19 cellular contexts compared by ENCODE assay signal in genomic region chr18:23851470-23852002, GRCh38.
"Had no signal": no experiment of that assay in that cellular context is flagged by ENCODE, and none has a peak within 500 bp of the region (broad histone marks: within the 10 kb centered on the region; RNA-seq: fewer than 3 reads in every experiment).

No MANE protein-coding gene starts in this region.

- H3K27ac ChIP-seq: foreskin keratinocyte, stomach, suprapubic skin, transverse colon, vagina had no signal

- H3K9me3 Mint-ChIP-seq: activated T-helper 17 cell treated with anti-CD3 and anti-CD28 coated beads, Interleukin-2, amount 50 U/mL, for 72 hours; dendritic cell treated with granulocyte-macrophage colony-stimulating factor and Interleukin-4, amounts not matched to agents 40 ng/mL and 50 ng/mL, for 4 days; stimulated activated effector memory CD8-positive, alpha-beta T cell treated with anti-CD3 and anti-CD28 coated beads, Interleukin-12 subunit alpha, Interleukin-12 subunit beta, amount 100 ng/mL, for 72 hours; T-cell; T-helper 2 cell treated with Interferon-gamma antibody and Interleukin-4, amounts not matched to agents 5 μg/mL and 100 μg/mL, for 36 hours had no signal

- H3K27me3 ChIP-seq: foreskin keratinocyte, stomach, suprapubic skin, transverse colon, vagina had no signal

- H3K4me1 ChIP-seq: vagina had no signal

- H3K27me3 Mint-ChIP-seq: activated T-helper 17 cell treated with anti-CD3 and anti-CD28 coated beads, Interleukin-2, amount 50 U/mL, for 72 hours; T-cell had no signal

- H3K36me3 Mint-ChIP-seq: T-cell had no signal

- DNase-seq: activated CD4-positive, alpha-beta T cell treated with anti-CD3 and anti-CD28 coated beads for 1 hour; activated T-cell treated with anti-CD3 and anti-CD28 coated beads, Interleukin-2, amount 50 U/mL, for 1 hour; amygdala; effector CD4-positive, alpha-beta T cell; foreskin keratinocyte; mesenchymal stem cell; nucleus accumbens; small intestine; stimulated activated CD4-positive, alpha-beta T cell treated with anti-CD3 and anti-CD28 coated beads, Interleukin-2, amount 100 ng/mL, for 24 hours; stomach; T-cell; transverse colon had no signal

- H3K9me3 ChIP-seq: stomach, suprapubic skin, transverse colon, vagina had no signal

- H3K4me3 ChIP-seq: stomach, suprapubic skin, transverse colon, vagina had no signal

- ATAC-seq: activated T-helper 17 cell treated with anti-CD3 and anti-CD28 coated beads, Interleukin-2, amount 50 U/mL, for 72 hours; foreskin keratinocyte; sciatic nerve; stimulated activated effector memory CD8-positive, alpha-beta T cell treated with anti-CD3 and anti-CD28 coated beads, Interleukin-12 subunit alpha, Interleukin-12 subunit beta, amount 100 ng/mL, for 72 hours had no signal

- H3K27ac Mint-ChIP-seq: activated T-helper 17 cell treated with anti-CD3 and anti-CD28 coated beads, Interleukin-2, amount 50 U/mL, for 72 hours; dendritic cell treated with granulocyte-macrophage colony-stimulating factor and Interleukin-4, amounts not matched to agents 40 ng/mL and 50 ng/mL, for 4 days; stimulated activated effector memory CD8-positive, alpha-beta T cell treated with anti-CD3 and anti-CD28 coated beads, Interleukin-12 subunit alpha, Interleukin-12 subunit beta, amount 100 ng/mL, for 72 hours; T-helper 2 cell treated with Interferon-gamma antibody and Interleukin-4, amounts not matched to agents 5 μg/mL and 100 μg/mL, for 36 hours had no signal

- H3K36me3 ChIP-seq: transverse colon had no signal

- H3K4me3 Mint-ChIP-seq: activated T-helper 17 cell treated with anti-CD3 and anti-CD28 coated beads, Interleukin-2, amount 50 U/mL, for 72 hours; dendritic cell treated with granulocyte-macrophage colony-stimulating factor and Interleukin-4, amounts not matched to agents 40 ng/mL and 50 ng/mL, for 4 days; stimulated activated effector memory CD8-positive, alpha-beta T cell treated with anti-CD3 and anti-CD28 coated beads, Interleukin-12 subunit alpha, Interleukin-12 subunit beta, amount 100 ng/mL, for 72 hours; T-cell; T-helper 2 cell treated with Interferon-gamma antibody and Interleukin-4, amounts not matched to agents 5 μg/mL and 100 μg/mL, for 36 hours had no signal
